Comparison of ENCODE assay signal across 13 cellular contexts in genomic region chr2:134365356-134365755, GRCh38.
DNase-seq lines count a peak whose midpoint lies in the region; ATAC-seq and TF ChIP-seq lines count a peak whose summit lies in the region.
"Had no signal": no experiment of that assay in that cellular context is flagged by ENCODE, and none has a peak within 500 bp of the region (broad histone marks: within the 10 kb centered on the region; RNA-seq: fewer than 3 reads in every experiment).

No MANE protein-coding gene starts in this region.

- H3K36me3 ChIP-seq in neural progenitor cell: no peaks in the 10 kb centered on the region
- H3K36me3 ChIP-seq: MG63, suprapubic skin had no signal

- H3K4me3 Mint-ChIP-seq in neural progenitor cell: no peak overlapping the region
- H3K4me3 Mint-ChIP-seq: nephron progenitor cell had no signal

- H3K27me3 ChIP-seq in neural progenitor cell: no peaks in the 10 kb centered on the region
- H3K27me3 ChIP-seq: MG63, suprapubic skin had no signal

- H3K36me3 Mint-ChIP-seq in neural progenitor cell: peaks cover 10% of the 10 kb centered on the region

- peak; percentile 31 for DNase-seq in EH (ENCODE audit: low read depth)
- DNase-seq in HEK293T (ENCODE audit: extremely low spot score): peak; percentile 15
- DNase-seq in amniotic epithelial cell (ENCODE audit: low read depth): peak; percentile 17
- DNase-seq in neural progenitor cell (ENCODE audit: low spot score): peak; percentile 23
- DNase-seq in mucosa of gallbladder (ENCODE audit: low spot score): no peak
- no peak for DNase-seq in DMS79 (lab: John Stamatoyannopoulos, UW)
- DNase-seq: amniotic stem cell, left cardiac atrium, MG63, NCI-H510A treated with DMSO at 0.1 percent for 48 hours, nephron progenitor cell had no signal

- no peak overlapping the region for H3K9ac ChIP-seq in neural progenitor cell

- no peak overlapping the region for H3K4me2 ChIP-seq in neural progenitor cell

- ATAC-seq in GM19452 (IDR thresholded peaks at IDR 0.05; ENCODE audit: unreplicated experiment): no peak
- ATAC-seq: left cardiac atrium had no signal

- no peaks in the 10 kb centered on the region for H3K9me3 Mint-ChIP-seq in neural progenitor cell
- H3K9me3 Mint-ChIP-seq: nephron progenitor cell had no signal

- peaks cover 20% of the 10 kb centered on the region for H3K4me1 ChIP-seq in neural progenitor cell

- peak; percentile 28 for TF ChIP-seq CTCF in neural progenitor cell (IDR thresholded peaks at IDR 0.05)

- no peaks in the 10 kb centered on the region for H3F3A ChIP-seq in neural progenitor cell (ENCODE audit: low read depth)

- H4K20me1 ChIP-seq in neural progenitor cell (ENCODE audit: low read depth): no peaks in the 10 kb centered on the region

- H2AFZ ChIP-seq in neural progenitor cell (replicated peaks): no peak overlapping the region

- no peaks in the 10 kb centered on the region for H3K27me3 Mint-ChIP-seq in neural progenitor cell (ENCODE audit: insufficient read depth, low read depth)

- H3K79me2 ChIP-seq in neural progenitor cell (ENCODE audit: low read depth): no peaks in the 10 kb centered on the region

- CTCF ChIA-PET in HEK293T (lab: Yijun Ruan, JAX): interaction anchor here (0.9 kb wide), 1 partner anchor 109 kb away, joined by 3 read pairs; no protein-coding TSS in a partner anchor

- H3K27ac Mint-ChIP-seq in neural progenitor cell: no peak overlapping the region
- H3K27ac Mint-ChIP-seq: nephron progenitor cell had no signal

- no peaks in the 10 kb centered on the region for H3K9me3 ChIP-seq in neural progenitor cell (ENCODE audit: low read depth)
- H3K9me3 ChIP-seq: MG63, suprapubic skin had no signal

- POLR2A ChIA-PET in HEK293T (lab: Yijun Ruan, JAX): no interaction called here

- peaks cover 21% of the 10 kb centered on the region for H3K4me1 Mint-ChIP-seq in neural progenitor cell

- no peak overlapping the region for H3K4me3 ChIP-seq in neural progenitor cell
- H3K4me3 ChIP-seq: MG63, suprapubic skin had no signal

- no peak overlapping the region for H3K27ac ChIP-seq in neural progenitor cell
- H3K27ac ChIP-seq: suprapubic skin had no signal

TF ChIP-seq in HEK293T, 16 proteins besides CTCF, POLR2A, EP300 and RAD21:
- TF ChIP-seq NFRKB (IDR thresholded peaks at IDR 0.05) (no peak), CTBP1 (IDR thresholded peaks at IDR 0.05; ENCODE audit: borderline replicate concordance) (no peak), HDGF (IDR thresholded peaks at IDR 0.05; ENCODE audit: borderline replicate concordance) (no peak), PKNOX1 (IDR thresholded peaks at IDR 0.05) (no peak), BHLHE40 (IDR thresholded peaks at IDR 0.05; ENCODE audit: borderline replicate concordance) (no peak), SP1 (IDR thresholded peaks at IDR 0.05) (no peak), FOXM1 (IDR thresholded peaks at IDR 0.05; ENCODE audit: borderline replicate concordance) (no peak), TARDBP (IDR thresholded peaks at IDR 0.05) (no peak), LEF1 (IDR thresholded peaks at IDR 0.05; ENCODE audit: borderline replicate concordance) (no peak), ARNT (IDR thresholded peaks at IDR 0.05) (no peak), FOXA1 (IDR thresholded peaks at IDR 0.05) (no peak), L3MBTL2 (conservative IDR thresholded peaks at IDR 0.05) (no peak), ZNF384 (IDR thresholded peaks at IDR 0.05) (no peak), SUZ12 (IDR thresholded peaks at IDR 0.05) (no peak), FOXK2 (IDR thresholded peaks at IDR 0.05) (no peak)
TF ChIP-seq in HEK293T: peak in this region for 0.

Comparison
In these comparisons a context has a peak if more than half of its experiments do, and no peak if none do; other contexts are left out.
1. DNase-seq: peak in EH (single experiment), HEK293T (single experiment), amniotic epithelial cell (single experiment) and neural progenitor cell (single experiment); none in mucosa of gallbladder (single experiment) and DMS79 (single experiment).